22 cellular contexts compared by ENCODE assay signal in the genomic region with DNA sequence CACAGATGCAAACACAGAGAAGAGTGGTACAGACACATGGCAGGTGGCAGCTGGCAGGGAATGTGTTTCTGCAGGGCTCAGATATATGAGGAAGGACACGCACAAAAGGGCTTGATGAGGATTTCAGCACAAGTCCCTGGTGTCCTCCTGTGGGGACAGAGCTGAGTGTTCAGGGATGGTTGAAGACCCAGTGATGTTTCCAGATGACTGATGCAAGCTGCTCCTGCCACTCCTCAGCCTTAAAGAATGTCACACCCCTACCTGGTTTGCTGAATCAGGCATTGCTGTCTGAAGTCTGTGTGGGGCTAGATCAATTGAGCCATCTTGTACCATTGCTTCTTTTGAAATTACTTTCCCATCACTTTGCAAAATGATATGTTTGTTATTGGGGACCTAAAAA. TPM values are rescaled to one million over a fixed set of nuclear protein-coding genes. Genes with fewer than 3 reads are reported as not detected.
A peak's percentile ranks its signal among the peaks of the same experiment; 100 is the strongest.
DNase-seq lines count a peak whose midpoint lies in the region; ATAC-seq, FAIRE-seq and TF ChIP-seq lines count a peak whose summit lies in the region.
"Had no signal": no experiment of that assay in that cellular context is flagged by ENCODE, and none has a peak within 500 bp of the region (broad histone marks: within the 10 kb centered on the region; RNA-seq: fewer than 3 reads in every experiment).

No MANE protein-coding gene starts in this region.

- no peaks in the 10 kb centered on the region for H3K27me3 ChIP-seq in bronchial epithelial cell (ENCODE audit: control insufficient read depth, insufficient read depth, low read length)
- H3K27me3 ChIP-seq: BLaER1 treated with 17β-estradiol and CSF1 and Interleukin-3, amounts not matched to agents 10 nM and 100 nM had no signal

- H3K4me3 ChIP-seq in bronchial epithelial cell (ENCODE audit: low read depth, low read length): no peak overlapping the region
- H3K4me3 ChIP-seq: BLaER1 treated with 17β-estradiol and CSF1 and Interleukin-3, amounts not matched to agents 10 nM and 100 nM; GM23338; HAP-1 had no signal

- in situ Hi-C loops in ACHN (cut with HindIII; ENCODE audit: low pct_ligation_motif_present, low pct_unique_long_range_greater_than_20kb, low sequenced_read_pairs): no loop called here

- H3K36me3 Mint-ChIP-seq in T-helper 2 cell treated with Interferon-gamma antibody and Interleukin-4, amounts not matched to agents 5 μg/mL and 100 μg/mL, for 36 hours (ENCODE audit: low read depth): no peaks in the 10 kb centered on the region
- H3K36me3 Mint-ChIP-seq: CD14-positive monocyte; CD8-positive, alpha-beta memory T cell had no signal

- no peak for TF ChIP-seq CTCF in bronchial epithelial cell (IDR thresholded peaks at IDR 0.05; ENCODE audit: insufficient read depth, low read length, severe bottlenecking)

- H3K4me3 Mint-ChIP-seq in T-helper 2 cell treated with Interferon-gamma antibody and Interleukin-4, amounts not matched to agents 5 μg/mL and 100 μg/mL, for 36 hours: no peak overlapping the region
- H3K4me3 Mint-ChIP-seq: CD14-positive monocyte; CD4-positive, alpha-beta T cell; CD8-positive, alpha-beta memory T cell; GM23338; HFFc6 had no signal

- DNase-seq in NCI-H2171 (lab: John Stamatoyannopoulos, UW) (peak; percentile 51), NCI-H2171 treated with DMSO at 0.1 percent for 48 hours (lab: John Stamatoyannopoulos, UW) (peak; percentile 89), bronchial epithelial cell (ENCODE audit: low read depth) (no peak), islet precursor cell (peak; percentile 44), ACHN (no peak)
- no peak for DNase-seq in T-helper 2 cell treated with Interferon-gamma antibody and Interleukin-4, amounts not matched to agents 5 μg/mL and 100 μg/mL, for 36 hours (ENCODE audit: low spot score)
- DNase-seq: AML-193; BE2C; CD4-positive, alpha-beta T cell; CD8-positive, alpha-beta memory T cell; DMS153; DND-41; HFFc6 had no signal

- peaks cover 2% of the 10 kb centered on the region for H3K4me1 Mint-ChIP-seq in T-helper 2 cell treated with Interferon-gamma antibody and Interleukin-4, amounts not matched to agents 5 μg/mL and 100 μg/mL, for 36 hours (ENCODE audit: low read depth)
- H3K4me1 Mint-ChIP-seq: CD14-positive monocyte; CD8-positive, alpha-beta memory T cell had no signal

- no peak overlapping the region for H3K27ac Mint-ChIP-seq in T-helper 2 cell treated with Interferon-gamma antibody and Interleukin-4, amounts not matched to agents 5 μg/mL and 100 μg/mL, for 36 hours
- H3K27ac Mint-ChIP-seq: CD14-positive monocyte; CD4-positive, alpha-beta T cell; GM23338; HFFc6 had no signal

- peaks cover 19% of the 10 kb centered on the region for H3K27me3 Mint-ChIP-seq in T-helper 2 cell treated with Interferon-gamma antibody and Interleukin-4, amounts not matched to agents 5 μg/mL and 100 μg/mL, for 36 hours (ENCODE audit: low read depth)

- H3K36me3 ChIP-seq in bronchial epithelial cell (ENCODE audit: control insufficient read depth, insufficient read depth, low read length): no peaks in the 10 kb centered on the region
- H3K36me3 ChIP-seq: BE2C; BLaER1 treated with 17β-estradiol and CSF1 and Interleukin-3, amounts not matched to agents 10 nM and 100 nM; HAP-1 had no signal

- no peak for ATAC-seq in GM21515 (IDR thresholded peaks at IDR 0.05; ENCODE audit: unreplicated experiment)
- ATAC-seq in GM19467 (IDR thresholded peaks at IDR 0.05; ENCODE audit: unreplicated experiment): no peak
- ATAC-seq: GM23338 had no signal

- no peaks in the 10 kb centered on the region for H3K9me3 Mint-ChIP-seq in T-helper 2 cell treated with Interferon-gamma antibody and Interleukin-4, amounts not matched to agents 5 μg/mL and 100 μg/mL, for 36 hours
- H3K9me3 Mint-ChIP-seq: CD4-positive, alpha-beta T cell; CD8-positive, alpha-beta memory T cell; GM23338; HFFc6 had no signal

- FAIRE-seq in bronchial epithelial cell (lab: Jason Lieb, UNC): peak; percentile 83
- FAIRE-seq: D721Med, G401.6, GM12892 had no signal

RNA-seq across cellular contexts. Expression of gene TNFAIP8L3, which starts 40.2 kb away (rescaled TPM):
- total RNA-seq in bronchial epithelial cell: 5.0 and 7.6 TPM in 2 replicates
- total RNA-seq: CD4-positive, alpha-beta T cell had no signal

Comparison
In these comparisons a context has a peak if more than half of its experiments do, and no peak if none do; other contexts are left out.
1. DNase-seq: peak in NCI-H2171 (single experiment), NCI-H2171 treated with DMSO at 0.1 percent for 48 hours (single experiment) and islet precursor cell (single experiment); none in bronchial epithelial cell (single experiment), T-helper 2 cell treated with Interferon-gamma antibody and Interleukin-4, amounts not matched to agents 5 μg/mL and 100 μg/mL, for 36 hours (single experiment) and ACHN (single experiment).